ENCODE assay signal across 8 cellular contexts in genomic region chr2:16314001-16314400, GRCh38.
"Had no signal": no experiment of that assay in that cellular context is flagged by ENCODE, and none has a peak within 500 bp of the region (broad histone marks: within the 10 kb centered on the region; RNA-seq: fewer than 3 reads in every experiment).

No MANE protein-coding gene starts in this region.

- DNase-seq: GDM1, GF-D8 had no signal

- FAIRE-seq: G401.6, GM12878, GM12891, GM12892, GM18507, GM19239 had no signal

- H3K4me3 ChIP-seq: GM12878 had no signal

- ATAC-seq: GM12878 had no signal
